1 cellular context compared by ENCODE assay signal in the genomic region with DNA sequence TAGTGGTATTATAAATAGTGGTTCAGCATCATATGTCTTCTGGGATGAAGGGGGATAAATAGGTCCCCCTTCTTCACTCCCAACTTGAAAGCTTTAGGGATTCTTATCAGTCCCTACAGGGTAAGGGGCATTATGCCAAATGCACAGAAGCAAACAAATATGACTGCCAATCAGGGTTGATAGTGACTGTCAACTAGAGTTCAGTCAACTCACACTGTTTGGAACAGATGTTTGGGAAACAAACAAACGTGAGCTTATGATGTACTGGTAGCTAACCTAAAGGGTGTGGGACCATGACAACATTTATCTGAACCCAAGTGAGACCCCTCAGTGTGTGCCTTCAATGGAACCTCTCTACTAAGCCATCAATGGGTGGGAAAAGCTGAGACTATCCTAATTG. TPM values are rescaled to one million over a fixed set of nuclear protein-coding genes. Genes with fewer than 3 reads are reported as not detected.
"Had no signal": no experiment of that assay in that cellular context is flagged by ENCODE, and none has a peak within 500 bp of the region (broad histone marks: within the 10 kb centered on the region; RNA-seq: fewer than 3 reads in every experiment).

No MANE protein-coding gene starts in this region.

RNA-seq across cellular contexts. Expression of a gene that starts 46.1 kb away (rescaled TPM):
- total RNA-seq: G401 had no signal
